ENCODE assay signal across 1 cellular context in the genomic region with DNA sequence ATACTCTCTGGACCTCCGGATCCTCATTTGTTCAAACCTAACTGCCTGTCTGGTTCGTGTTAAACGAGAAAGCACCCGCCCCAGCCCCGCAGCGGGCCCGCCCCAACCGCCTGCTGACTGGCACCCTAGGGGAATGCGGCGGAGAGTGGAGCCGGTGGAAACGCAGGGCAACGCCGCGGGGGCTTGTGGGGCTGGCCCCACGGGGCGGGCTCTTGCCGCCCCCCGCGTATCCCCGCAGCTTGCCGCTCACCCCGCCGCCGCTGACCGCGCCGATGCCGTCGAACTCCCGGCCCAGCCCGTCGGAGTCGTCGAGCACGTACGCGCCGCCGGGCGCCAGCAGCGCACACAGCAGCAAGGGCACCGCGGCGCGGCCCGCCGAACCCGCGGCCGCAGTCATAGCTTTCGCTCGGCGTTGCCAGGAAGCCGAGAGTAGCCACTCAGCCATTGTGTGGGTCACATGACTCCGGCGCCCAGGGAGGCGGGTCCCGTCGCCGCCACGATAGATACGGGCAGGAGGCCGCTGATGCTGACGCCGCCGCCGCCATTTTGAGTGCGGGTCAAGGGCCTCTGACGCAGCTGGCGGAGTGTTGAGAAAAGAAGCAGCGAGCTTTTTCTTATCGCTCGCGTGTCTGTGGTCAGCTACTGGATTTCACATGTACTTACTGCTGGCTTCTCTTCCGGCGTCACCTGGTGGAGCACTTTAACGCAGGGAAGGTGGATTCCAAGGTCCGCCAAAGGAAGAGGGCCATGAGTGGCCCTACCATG.
TF ChIP-seq lines count a peak whose summit lies in the region.

TSS of gene GALC (minus strand) at position 463 of the 765 bp plus-strand sequence. CDS start at position 445, 18 bp downstream.

TF ChIP-seq in WTC11, 78 proteins besides CTCF, POLR2A, EP300 and RAD21 (continued from another document and continues in another):
- TF ChIP-seq AR (CRISPR knock-in tag; IDR thresholded peaks at IDR 0.05) (no peak), PRRX2 (CRISPR knock-in tag; IDR thresholded peaks at IDR 0.05) (no peak), NFE2L1 (CRISPR knock-in tag; IDR thresholded peaks at IDR 0.05) (no peak), ATF3 (CRISPR knock-in tag; conservative IDR thresholded peaks at IDR 0.05) (no peak), GRHL2 (CRISPR knock-in tag; IDR thresholded peaks at IDR 0.05; ENCODE audit: insufficient replicate concordance, severe bottlenecking) (no peak), TEAD4 (CRISPR knock-in tag; IDR thresholded peaks at IDR 0.05) (no peak), MYBL2 (CRISPR knock-in tag; IDR thresholded peaks at IDR 0.05) (peak; percentile 64; the same call in 1 of the 2 replicates), IRF2 (CRISPR knock-in tag; IDR thresholded peaks at IDR 0.05; ENCODE audit: borderline replicate concordance, low read depth) (no peak), NFYB (CRISPR knock-in tag; conservative IDR thresholded peaks at IDR 0.05; ENCODE audit: low read depth) (no peak; the same call in 1 of the 2 replicates), ATF1 (CRISPR knock-in tag; IDR thresholded peaks at IDR 0.05) (no peak), ZNF121 (CRISPR knock-in tag; IDR thresholded peaks at IDR 0.05) (no peak), OVOL2 (CRISPR knock-in tag; IDR thresholded peaks at IDR 0.05; ENCODE audit: borderline replicate concordance) (no peak), TCF7 (CRISPR knock-in tag; IDR thresholded peaks at IDR 0.05; ENCODE audit: low read depth) (0 out of 2 replicates have a peak, but pooled peaks have one; percentile 22), CREM (CRISPR knock-in tag; IDR thresholded peaks at IDR 0.05) (0 out of 2 replicates have a peak, but pooled peaks have one; percentile 51), NR2C2 (CRISPR knock-in tag; IDR thresholded peaks at IDR 0.05) (no peak), GABPB1 (CRISPR knock-in tag; IDR thresholded peaks at IDR 0.05) (no peak), NR3C1 (CRISPR knock-in tag; conservative IDR thresholded peaks at IDR 0.05; ENCODE audit: low read depth) (no peak; the same call in 1 of the 2 replicates), ESRRA (CRISPR knock-in tag; IDR thresholded peaks at IDR 0.05; ENCODE audit: borderline replicate concordance) (0 out of 2 replicates have a peak, but pooled peaks have one; percentile 51), JUN (CRISPR knock-in tag; IDR thresholded peaks at IDR 0.05) (0 out of 2 replicates have a peak, but pooled peaks have one; percentile 21), TEAD1 (CRISPR knock-in tag; IDR thresholded peaks at IDR 0.05) (peak; percentile 79; the same call in 1 of the 2 replicates), FOXP1 (CRISPR knock-in tag; IDR thresholded peaks at IDR 0.05; ENCODE audit: borderline replicate concordance) (peak; percentile 93), ZNF396 (CRISPR knock-in tag; IDR thresholded peaks at IDR 0.05; ENCODE audit: borderline replicate concordance) (no peak), ZNF512 (CRISPR knock-in tag; IDR thresholded peaks at IDR 0.05; ENCODE audit: borderline replicate concordance) (no peak), HMGA2 (CRISPR knock-in tag; IDR thresholded peaks at IDR 0.05) (no peak), EMX1 (CRISPR knock-in tag; IDR thresholded peaks at IDR 0.05) (no peak), SP1 (CRISPR knock-in tag; conservative IDR thresholded peaks at IDR 0.05) (peak; percentile 61; the same call in 1 of the 2 replicates)
- TF ChIP-seq, protein P1, sequence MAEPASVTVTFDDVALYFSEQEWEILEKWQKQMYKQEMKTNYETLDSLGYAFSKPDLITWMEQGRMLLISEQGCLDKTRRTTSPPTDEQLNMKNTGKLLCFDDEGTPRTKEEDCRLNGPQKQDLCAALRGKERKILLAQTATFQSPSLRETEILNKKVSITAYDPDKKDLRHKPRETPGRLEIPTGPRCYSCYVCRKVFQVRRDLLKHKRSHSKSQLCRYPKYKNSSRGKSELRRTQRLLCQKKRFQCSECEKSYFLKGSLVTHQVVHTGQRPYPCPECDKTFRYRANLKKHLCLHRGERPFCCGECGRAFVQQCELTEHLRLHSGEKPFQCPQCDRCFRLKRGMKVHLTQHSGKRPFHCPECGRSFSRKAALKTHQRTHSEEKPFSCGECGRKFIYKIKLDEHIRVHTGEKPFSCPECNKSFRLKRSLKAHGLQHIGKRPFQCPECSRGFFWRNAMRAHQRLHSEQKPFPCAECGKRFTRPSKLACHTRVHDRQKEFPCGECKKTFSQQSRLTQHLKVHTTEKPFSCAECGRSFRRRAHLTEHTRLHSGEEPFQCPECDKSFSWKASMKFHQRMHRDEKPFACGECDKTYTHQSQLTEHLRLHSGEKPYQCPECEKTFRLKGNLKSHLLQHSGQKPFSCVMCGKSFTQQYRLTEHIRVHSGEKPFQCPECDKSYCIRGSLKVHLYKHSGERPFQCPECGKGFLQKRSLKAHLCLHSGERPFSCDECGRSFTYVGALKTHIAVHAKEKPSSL (CRISPR knock-in tag; conservative IDR thresholded peaks at IDR 0.05) = no peak
- TF ChIP-seq, protein P2, sequence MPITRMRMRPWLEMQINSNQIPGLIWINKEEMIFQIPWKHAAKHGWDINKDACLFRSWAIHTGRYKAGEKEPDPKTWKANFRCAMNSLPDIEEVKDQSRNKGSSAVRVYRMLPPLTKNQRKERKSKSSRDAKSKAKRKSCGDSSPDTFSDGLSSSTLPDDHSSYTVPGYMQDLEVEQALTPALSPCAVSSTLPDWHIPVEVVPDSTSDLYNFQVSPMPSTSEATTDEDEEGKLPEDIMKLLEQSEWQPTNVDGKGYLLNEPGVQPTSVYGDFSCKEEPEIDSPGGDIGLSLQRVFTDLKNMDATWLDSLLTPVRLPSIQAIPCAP (CRISPR knock-in tag; IDR thresholded peaks at IDR 0.05) = peak; percentile 5; the same call in 1 of the 2 replicates
- TF ChIP-seq, protein P3, sequence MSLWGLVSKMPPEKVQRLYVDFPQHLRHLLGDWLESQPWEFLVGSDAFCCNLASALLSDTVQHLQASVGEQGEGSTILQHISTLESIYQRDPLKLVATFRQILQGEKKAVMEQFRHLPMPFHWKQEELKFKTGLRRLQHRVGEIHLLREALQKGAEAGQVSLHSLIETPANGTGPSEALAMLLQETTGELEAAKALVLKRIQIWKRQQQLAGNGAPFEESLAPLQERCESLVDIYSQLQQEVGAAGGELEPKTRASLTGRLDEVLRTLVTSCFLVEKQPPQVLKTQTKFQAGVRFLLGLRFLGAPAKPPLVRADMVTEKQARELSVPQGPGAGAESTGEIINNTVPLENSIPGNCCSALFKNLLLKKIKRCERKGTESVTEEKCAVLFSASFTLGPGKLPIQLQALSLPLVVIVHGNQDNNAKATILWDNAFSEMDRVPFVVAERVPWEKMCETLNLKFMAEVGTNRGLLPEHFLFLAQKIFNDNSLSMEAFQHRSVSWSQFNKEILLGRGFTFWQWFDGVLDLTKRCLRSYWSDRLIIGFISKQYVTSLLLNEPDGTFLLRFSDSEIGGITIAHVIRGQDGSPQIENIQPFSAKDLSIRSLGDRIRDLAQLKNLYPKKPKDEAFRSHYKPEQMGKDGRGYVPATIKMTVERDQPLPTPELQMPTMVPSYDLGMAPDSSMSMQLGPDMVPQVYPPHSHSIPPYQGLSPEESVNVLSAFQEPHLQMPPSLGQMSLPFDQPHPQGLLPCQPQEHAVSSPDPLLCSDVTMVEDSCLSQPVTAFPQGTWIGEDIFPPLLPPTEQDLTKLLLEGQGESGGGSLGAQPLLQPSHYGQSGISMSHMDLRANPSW (CRISPR knock-in tag; conservative IDR thresholded peaks at IDR 0.05; ENCODE audit: low read depth) = no peak
- TF ChIP-seq, protein P4, sequence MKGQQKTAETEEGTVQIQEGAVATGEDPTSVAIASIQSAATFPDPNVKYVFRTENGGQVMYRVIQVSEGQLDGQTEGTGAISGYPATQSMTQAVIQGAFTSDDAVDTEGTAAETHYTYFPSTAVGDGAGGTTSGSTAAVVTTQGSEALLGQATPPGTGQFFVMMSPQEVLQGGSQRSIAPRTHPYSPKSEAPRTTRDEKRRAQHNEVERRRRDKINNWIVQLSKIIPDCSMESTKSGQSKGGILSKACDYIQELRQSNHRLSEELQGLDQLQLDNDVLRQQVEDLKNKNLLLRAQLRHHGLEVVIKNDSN (CRISPR knock-in tag; IDR thresholded peaks at IDR 0.05) = peak; percentile 96
- TF ChIP-seq, protein P5, sequence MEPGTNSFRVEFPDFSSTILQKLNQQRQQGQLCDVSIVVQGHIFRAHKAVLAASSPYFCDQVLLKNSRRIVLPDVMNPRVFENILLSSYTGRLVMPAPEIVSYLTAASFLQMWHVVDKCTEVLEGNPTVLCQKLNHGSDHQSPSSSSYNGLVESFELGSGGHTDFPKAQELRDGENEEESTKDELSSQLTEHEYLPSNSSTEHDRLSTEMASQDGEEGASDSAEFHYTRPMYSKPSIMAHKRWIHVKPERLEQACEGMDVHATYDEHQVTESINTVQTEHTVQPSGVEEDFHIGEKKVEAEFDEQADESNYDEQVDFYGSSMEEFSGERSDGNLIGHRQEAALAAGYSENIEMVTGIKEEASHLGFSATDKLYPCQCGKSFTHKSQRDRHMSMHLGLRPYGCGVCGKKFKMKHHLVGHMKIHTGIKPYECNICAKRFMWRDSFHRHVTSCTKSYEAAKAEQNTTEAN (CRISPR knock-in tag; IDR thresholded peaks at IDR 0.05) = no peak
- TF ChIP-seq, protein P6, sequence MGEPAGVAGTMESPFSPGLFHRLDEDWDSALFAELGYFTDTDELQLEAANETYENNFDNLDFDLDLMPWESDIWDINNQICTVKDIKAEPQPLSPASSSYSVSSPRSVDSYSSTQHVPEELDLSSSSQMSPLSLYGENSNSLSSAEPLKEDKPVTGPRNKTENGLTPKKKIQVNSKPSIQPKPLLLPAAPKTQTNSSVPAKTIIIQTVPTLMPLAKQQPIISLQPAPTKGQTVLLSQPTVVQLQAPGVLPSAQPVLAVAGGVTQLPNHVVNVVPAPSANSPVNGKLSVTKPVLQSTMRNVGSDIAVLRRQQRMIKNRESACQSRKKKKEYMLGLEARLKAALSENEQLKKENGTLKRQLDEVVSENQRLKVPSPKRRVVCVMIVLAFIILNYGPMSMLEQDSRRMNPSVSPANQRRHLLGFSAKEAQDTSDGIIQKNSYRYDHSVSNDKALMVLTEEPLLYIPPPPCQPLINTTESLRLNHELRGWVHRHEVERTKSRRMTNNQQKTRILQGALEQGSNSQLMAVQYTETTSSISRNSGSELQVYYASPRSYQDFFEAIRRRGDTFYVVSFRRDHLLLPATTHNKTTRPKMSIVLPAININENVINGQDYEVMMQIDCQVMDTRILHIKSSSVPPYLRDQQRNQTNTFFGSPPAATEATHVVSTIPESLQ (CRISPR knock-in tag; IDR thresholded peaks at IDR 0.05) = no peak
- TF ChIP-seq, protein P7, sequence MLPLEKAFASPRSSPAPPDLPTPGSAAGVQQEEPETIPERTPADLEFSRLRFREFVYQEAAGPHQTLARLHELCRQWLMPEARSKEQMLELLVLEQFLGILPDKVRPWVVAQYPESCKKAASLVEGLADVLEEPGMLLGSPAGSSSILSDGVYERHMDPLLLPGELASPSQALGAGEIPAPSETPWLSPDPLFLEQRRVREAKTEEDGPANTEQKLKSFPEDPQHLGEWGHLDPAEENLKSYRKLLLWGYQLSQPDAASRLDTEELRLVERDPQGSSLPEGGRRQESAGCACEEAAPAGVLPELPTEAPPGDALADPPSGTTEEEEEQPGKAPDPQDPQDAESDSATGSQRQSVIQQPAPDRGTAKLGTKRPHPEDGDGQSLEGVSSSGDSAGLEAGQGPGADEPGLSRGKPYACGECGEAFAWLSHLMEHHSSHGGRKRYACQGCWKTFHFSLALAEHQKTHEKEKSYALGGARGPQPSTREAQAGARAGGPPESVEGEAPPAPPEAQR (CRISPR knock-in tag; IDR thresholded peaks at IDR 0.05) = no peak
- TF ChIP-seq, protein P8, sequence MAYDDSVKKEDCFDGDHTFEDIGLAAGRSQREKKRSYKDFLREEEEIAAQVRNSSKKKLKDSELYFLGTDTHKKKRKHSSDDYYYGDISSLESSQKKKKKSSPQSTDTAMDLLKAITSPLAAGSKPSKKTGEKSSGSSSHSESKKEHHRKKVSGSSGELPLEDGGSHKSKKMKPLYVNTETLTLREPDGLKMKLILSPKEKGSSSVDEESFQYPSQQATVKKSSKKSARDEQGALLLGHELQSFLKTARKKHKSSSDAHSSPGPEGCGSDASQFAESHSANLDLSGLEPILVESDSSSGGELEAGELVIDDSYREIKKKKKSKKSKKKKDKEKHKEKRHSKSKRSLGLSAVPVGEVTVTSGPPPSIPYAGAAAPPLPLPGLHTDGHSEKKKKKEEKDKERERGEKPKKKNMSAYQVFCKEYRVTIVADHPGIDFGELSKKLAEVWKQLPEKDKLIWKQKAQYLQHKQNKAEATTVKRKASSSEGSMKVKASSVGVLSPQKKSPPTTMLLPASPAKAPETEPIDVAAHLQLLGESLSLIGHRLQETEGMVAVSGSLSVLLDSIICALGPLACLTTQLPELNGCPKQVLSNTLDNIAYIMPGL (CRISPR knock-in tag; IDR thresholded peaks at IDR 0.05) = peak; percentile 71; the same call in 1 of the 2 replicates
